Comparison of ENCODE assay signal across 8 cellular contexts in the genomic region with DNA sequence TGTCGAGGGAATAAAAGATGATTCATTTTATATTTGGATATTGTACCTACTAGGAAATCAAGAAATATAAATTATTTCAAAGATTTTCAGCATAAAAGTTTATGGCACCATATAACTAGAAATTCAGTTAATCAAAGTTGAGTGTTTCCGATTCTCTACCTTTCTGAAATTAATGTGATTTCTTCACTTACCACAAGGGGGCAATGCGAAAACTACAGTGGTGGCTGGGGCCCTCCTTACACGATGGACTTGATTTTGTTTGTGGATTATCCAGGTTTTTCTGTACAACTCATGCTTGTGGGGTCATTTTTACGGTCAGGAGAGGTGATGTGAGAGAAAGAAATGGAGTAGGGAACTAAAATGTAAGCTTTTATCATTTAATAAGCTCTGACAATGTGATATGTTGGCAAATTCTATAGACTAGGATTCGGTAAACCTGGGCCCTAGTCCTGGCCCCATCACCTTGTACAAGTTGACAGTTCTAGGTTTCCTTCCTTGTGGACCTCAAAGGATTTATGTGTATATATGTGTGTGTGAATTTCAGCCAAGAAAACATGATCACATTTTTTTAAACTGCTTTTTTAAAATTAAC. TPM values are rescaled to one million over a fixed set of nuclear protein-coding genes. Genes with fewer than 3 reads are reported as not detected.
A peak's percentile ranks its signal among the peaks of the same experiment; 100 is the strongest.
DNase-seq lines count a peak whose midpoint lies in the region; ATAC-seq and TF ChIP-seq lines count a peak whose summit lies in the region.

No MANE protein-coding gene starts in this region.

- no peaks in the 10 kb centered on the region for H4K20me1 ChIP-seq in OCI-LY3 (ENCODE audit: insufficient read depth, low read length)

- no peaks in the 10 kb centered on the region for H3K9me3 ChIP-seq in OCI-LY3 (ENCODE audit: insufficient read depth, low read length)
- H3K9me3 ChIP-seq in aorta (ENCODE audit: control insufficient read depth, low read length): no peaks in the 10 kb centered on the region

- H3K27me3 ChIP-seq in OCI-LY3 (ENCODE audit: low read depth, low read length) (no peaks in the 10 kb centered on the region), aorta (ENCODE audit: control insufficient read depth in 1 of 2, insufficient read depth in 2 of 2, low read length in 1 of 2) (no peaks in the 10 kb centered on the region)

- intact Hi-C loops in aorta (cut with DNase I): no loop called here

- H3K4me1 ChIP-seq in OCI-LY3 (ENCODE audit: low read length) (no peaks in the 10 kb centered on the region), aorta (ENCODE audit: control insufficient read depth in 1 of 2, insufficient read depth in 2 of 2, low read length in 2 of 2) (no peaks in the 10 kb centered on the region)

- no peaks in the 10 kb centered on the region for H3K36me3 ChIP-seq in OCI-LY3 (replicated peaks; ENCODE audit: low read depth, low read length)
- no peaks in the 10 kb centered on the region for H3K36me3 ChIP-seq in aorta (ENCODE audit: control insufficient read depth in 1 of 2, insufficient read depth in 2 of 2, low read length in 1 of 2)

- no peak overlapping the region for H3K9ac ChIP-seq in OCI-LY3 (ENCODE audit: low read length)

- 0 out of 2 replicates have a peak overlapping the region, but pooled peaks have one; percentile 6 for H3K4me2 ChIP-seq in OCI-LY3 (ENCODE audit: low read length)

- peak; percentile 60 for ATAC-seq in GM18907 (IDR thresholded peaks at IDR 0.05; ENCODE audit: unreplicated experiment)
- no peak for ATAC-seq in aorta (ENCODE audit: low FRiP score)
- no peak for ATAC-seq in HG02840 (IDR thresholded peaks at IDR 0.05; ENCODE audit: low FRiP score, unreplicated experiment)
- no peak for ATAC-seq in GM21381 (IDR thresholded peaks at IDR 0.05; ENCODE audit: unreplicated experiment)

- WGBS in aorta, 2 donors: 63 to 67% methylated on average over 6 of the region's 6 CpGs

- peak overlapping the region; percentile 78; the same call in 1 of the 2 replicates for H2AFZ ChIP-seq in OCI-LY3 (ENCODE audit: low read depth, low read length)

- H3K4me3 ChIP-seq in AG10803 (ENCODE audit: low read length) (no peak overlapping the region), OCI-LY3 (ENCODE audit: low read length) (no peak overlapping the region), aorta (ENCODE audit: low read length in 2 of 2) (no peak overlapping the region)

- no peaks in the 10 kb centered on the region for H3K79me2 ChIP-seq in OCI-LY3 (ENCODE audit: low read length)

- DNase-seq in AG10803 (ENCODE audit: low read depth): no peak
- DNase-seq in fibroblast of peridontal ligament (ENCODE audit: extremely low read depth): peak; percentile 5
- DNase-seq in aorta: no peak
- no peak for DNase-seq in NCI-H146 (lab: John Stamatoyannopoulos, UW)

- peak; percentile 60 for TF ChIP-seq CTCF in AG10803 (conservative IDR thresholded peaks at IDR 0.05; ENCODE audit: low read length)
- TF ChIP-seq CTCF in OCI-LY3 (IDR thresholded peaks at IDR 0.05; ENCODE audit: low read depth, low read length): peak; percentile 78

- no peak overlapping the region for H3K27ac ChIP-seq in OCI-LY3 (ENCODE audit: low read length)
- H3K27ac ChIP-seq in aorta (ENCODE audit: low read depth in 1 of 2, low read length in 2 of 2): no peak overlapping the region

RNA-seq across cellular contexts. Expression of a gene that starts 47.6 kb away (rescaled TPM):
- total RNA-seq in aorta: under 1 TPM in 1 of 2 donors, not detected in 1; 0.23 TPM
- polyA plus RNA-seq in aorta: not detected

RNA-seq across cellular contexts. Expression of a gene that starts 58.5 kb away (rescaled TPM):
- under 1 TPM; 0.58 to 0.93 TPM for total RNA-seq in aorta
- 1 to 10 TPM in 1 of 2 donors, under 1 TPM in 1; 0.23 to 1.0 TPM for polyA plus RNA-seq in aorta
